19 cellular contexts compared by ENCODE assay signal in the genomic region with DNA sequence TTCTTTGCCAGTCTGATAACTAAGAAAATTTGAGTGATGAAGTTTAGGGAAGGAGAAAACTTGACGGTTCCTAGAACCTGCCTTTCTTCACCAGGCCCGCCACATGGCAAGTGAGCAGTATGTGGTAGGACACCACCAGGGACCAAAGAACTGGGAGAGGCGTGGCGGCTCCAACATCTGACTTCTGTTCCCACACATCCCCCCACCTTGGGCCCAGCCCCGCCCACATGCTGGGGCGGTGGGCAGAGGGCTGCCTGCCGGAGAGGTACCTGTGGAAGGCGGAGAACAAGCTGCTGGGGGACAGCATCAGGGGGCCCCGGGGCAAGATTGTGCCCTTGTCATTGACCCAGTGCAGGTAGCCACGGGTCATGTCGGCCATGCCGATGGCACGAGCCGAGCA.
"Had no signal": no experiment of that assay in that cellular context is flagged by ENCODE, and none has a peak within 500 bp of the region (broad histone marks: within the 10 kb centered on the region; RNA-seq: fewer than 3 reads in every experiment).

No MANE protein-coding gene starts in this region.

- H3K9me3 Mint-ChIP-seq: activated B cell treated with CpG ODN at 0.5 μM for 24 hours; activated CD4-positive, alpha-beta T cell treated with anti-CD3 and anti-CD28 coated beads, Interleukin-2, amount 10 ng/mL, durations not matched to agents 24 days and 14 days; activated naive CD8-positive, alpha-beta T cell treated with anti-CD3 and anti-CD28 coated beads, Interleukin-2, amount 10 ng/mL, durations not matched to agents 7 days and 5 days; activated T-cell treated with anti-CD3 and anti-CD28 coated beads, Interleukin-2, amount 50 U/mL, for 4 hours; dendritic cell treated with granulocyte-macrophage colony-stimulating factor and Interleukin-4, amounts not matched to agents 40 ng/mL and 50 ng/mL, for 4 days; neural crest cell; stimulated activated memory B cell treated with anti-CD40 and anti-IgM and Interleukin-4, amounts not matched to agents 10 μg/mL and 1 μg/mL and 100 μg/mL, for 72 hours had no signal

- DNase-seq: activated B cell treated with CpG ODN at 0.5 μM for 24 hours; activated CD4-positive, alpha-beta T cell treated with anti-CD3 and anti-CD28 coated beads, Interleukin-2, amount 10 ng/mL, durations not matched to agents 24 days and 14 days; activated effector memory CD4-positive, alpha-beta T cell treated with anti-CD3 and anti-CD28 coated beads, Interleukin-2, amount 50 U/mL, for 16 hours; activated naive CD8-positive, alpha-beta T cell treated with anti-CD3 and anti-CD28 coated beads, Interleukin-2, amount 10 ng/mL, durations not matched to agents 7 days and 5 days; activated T-cell treated with anti-CD3 and anti-CD28 coated beads, Interleukin-2, amount 50 U/mL, for 4 hours; anterior cingulate cortex; brain microvascular endothelial cell; effector memory CD4-positive, alpha-beta T cell; foreskin melanocyte; left cardiac atrium; midbrain; pancreas; retina; stimulated activated CD4-positive, alpha-beta T cell treated with anti-CD3 and anti-CD28 coated beads, Interleukin-2, amount 100 ng/mL, for 48 hours; substantia nigra; transverse colon had no signal

- ATAC-seq: activated T-cell treated with anti-CD3 and anti-CD28 coated beads, Interleukin-2, amount 50 U/mL, for 4 hours; left cardiac atrium; pancreas; stimulated activated memory B cell treated with anti-CD40 and anti-IgM and Interleukin-4, amounts not matched to agents 10 μg/mL and 1 μg/mL and 100 μg/mL, for 72 hours had no signal

- H3K4me3 ChIP-seq: pancreas, transverse colon had no signal

- H3K27me3 Mint-ChIP-seq: activated B cell treated with CpG ODN at 0.5 μM for 24 hours; activated CD4-positive, alpha-beta T cell treated with anti-CD3 and anti-CD28 coated beads, Interleukin-2, amount 10 ng/mL, durations not matched to agents 24 days and 14 days; activated naive CD8-positive, alpha-beta T cell treated with anti-CD3 and anti-CD28 coated beads, Interleukin-2, amount 10 ng/mL, durations not matched to agents 7 days and 5 days; dendritic cell treated with granulocyte-macrophage colony-stimulating factor and Interleukin-4, amounts not matched to agents 40 ng/mL and 50 ng/mL, for 4 days; stimulated activated memory B cell treated with anti-CD40 and anti-IgM and Interleukin-4, amounts not matched to agents 10 μg/mL and 1 μg/mL and 100 μg/mL, for 72 hours had no signal

- H3K9me3 ChIP-seq: pancreas, transverse colon had no signal

- H3K4me3 Mint-ChIP-seq: activated B cell treated with CpG ODN at 0.5 μM for 24 hours; activated CD4-positive, alpha-beta T cell treated with anti-CD3 and anti-CD28 coated beads, Interleukin-2, amount 10 ng/mL, durations not matched to agents 24 days and 14 days; activated naive CD8-positive, alpha-beta T cell treated with anti-CD3 and anti-CD28 coated beads, Interleukin-2, amount 10 ng/mL, durations not matched to agents 7 days and 5 days; activated T-cell treated with anti-CD3 and anti-CD28 coated beads, Interleukin-2, amount 50 U/mL, for 4 hours; dendritic cell treated with granulocyte-macrophage colony-stimulating factor and Interleukin-4, amounts not matched to agents 40 ng/mL and 50 ng/mL, for 4 days; neural crest cell; stimulated activated memory B cell treated with anti-CD40 and anti-IgM and Interleukin-4, amounts not matched to agents 10 μg/mL and 1 μg/mL and 100 μg/mL, for 72 hours had no signal

- H3K27ac Mint-ChIP-seq: activated B cell treated with CpG ODN at 0.5 μM for 24 hours; activated CD4-positive, alpha-beta T cell treated with anti-CD3 and anti-CD28 coated beads, Interleukin-2, amount 10 ng/mL, durations not matched to agents 24 days and 14 days; activated naive CD8-positive, alpha-beta T cell treated with anti-CD3 and anti-CD28 coated beads, Interleukin-2, amount 10 ng/mL, durations not matched to agents 7 days and 5 days; stimulated activated memory B cell treated with anti-CD40 and anti-IgM and Interleukin-4, amounts not matched to agents 10 μg/mL and 1 μg/mL and 100 μg/mL, for 72 hours had no signal

- H3K27me3 ChIP-seq: brain microvascular endothelial cell, pancreas, transverse colon had no signal

- H3K27ac ChIP-seq: brain microvascular endothelial cell, pancreas, transverse colon had no signal
